12 cellular contexts compared by ENCODE assay signal in the genomic region with DNA sequence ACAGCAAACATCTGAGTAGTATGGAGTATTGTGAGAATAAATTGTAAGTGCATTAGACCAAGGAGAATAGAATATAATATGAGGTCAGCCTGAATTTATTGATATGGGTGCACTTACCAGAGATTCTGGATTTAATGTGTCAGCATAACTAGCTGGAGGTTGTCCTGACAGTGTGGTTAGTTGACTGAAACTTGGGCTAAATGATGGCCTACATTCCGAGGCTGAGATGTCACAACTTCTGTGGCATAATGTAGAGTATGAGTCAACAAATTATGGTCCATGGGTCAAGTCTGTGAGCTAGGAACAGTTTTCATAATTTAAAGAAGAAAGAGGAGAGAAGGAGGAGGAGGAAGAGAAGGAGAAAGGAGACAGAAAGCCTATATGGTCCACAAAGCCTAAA.
A peak's percentile ranks its signal among the peaks of the same experiment; 100 is the strongest.
DNase-seq lines count a peak whose midpoint lies in the region; ATAC-seq and TF ChIP-seq lines count a peak whose summit lies in the region.
"Had no signal": no experiment of that assay in that cellular context is flagged by ENCODE, and none has a peak within 500 bp of the region (broad histone marks: within the 10 kb centered on the region; RNA-seq: fewer than 3 reads in every experiment).

No MANE protein-coding gene starts in this region.

- no CpG with 5 or more reads among the region's 1 CpG for WGBS in trophoblast cell (ENCODE audit: extremely low coverage, insufficient coverage, insufficient read length)
- no CpG with 5 or more reads among the region's 1 CpG for WGBS in H9 (ENCODE audit: extremely low coverage, insufficient read length, low lambda C conversion rate)

- no peak overlapping the region for H2BK120ac ChIP-seq in trophoblast cell (ENCODE audit: insufficient read depth, low read length, poor library complexity)
- H2BK120ac ChIP-seq in H9 (ENCODE audit: low read depth, low read length, poor library complexity, severe bottlenecking), result no peak overlapping the region

- no peak overlapping the region for H4K12ac ChIP-seq in trophoblast cell (ENCODE audit: low read depth, low read length)

- H4K5ac ChIP-seq in H9 (ENCODE audit: insufficient read length, low read depth, low read length), result no peak overlapping the region

- H3K27me3 ChIP-seq in trophoblast cell (ENCODE audit: insufficient read depth, low read length) (no peaks in the 10 kb centered on the region), H9 (ENCODE audit: insufficient read depth, low read length) (no peaks in the 10 kb centered on the region)

- no peak overlapping the region for H2BK20ac ChIP-seq in H9 (ENCODE audit: low read depth, low read length, poor library complexity, severe bottlenecking)

- H3K23ac ChIP-seq in trophoblast cell (ENCODE audit: low read length) (no peak overlapping the region), H9 (ENCODE audit: insufficient read length, low read depth, low read length) (no peak overlapping the region)

- H2BK5ac ChIP-seq in trophoblast cell (ENCODE audit: low read depth, low read length, poor library complexity) (no peak overlapping the region), H9 (ENCODE audit: insufficient read length, low read length) (no peak overlapping the region)

- no peak overlapping the region for H3K4me3 ChIP-seq in epithelial cell of esophagus (ENCODE audit: low read length)
- no peak overlapping the region for H3K4me3 ChIP-seq in trophoblast cell (ENCODE audit: low read depth, low read length)

- H3T11ph ChIP-seq in H9 (ENCODE audit: low read length), result no peak overlapping the region

- H3K4me1 Mint-ChIP-seq in H9, result 0 out of 4 replicates have a peak, but pooled peaks cover 0 to 3% of the 10 kb centered on the region in 2 experiments

- no peak for ATAC-seq in GM18511 (IDR thresholded peaks at IDR 0.05; ENCODE audit: unreplicated experiment)

- H3K27ac ChIP-seq in trophoblast cell (ENCODE audit: low read depth, low read length), result no peak overlapping the region
- no peak overlapping the region for H3K27ac ChIP-seq in H9 (ENCODE audit: insufficient read length, low read depth, low read length)

- no peak overlapping the region for H3K4me2 ChIP-seq in trophoblast cell (ENCODE audit: low read length)
- no peak overlapping the region for H3K4me2 ChIP-seq in H9 (ENCODE audit: insufficient read depth, insufficient read length, low read length)

- H3K56ac ChIP-seq in H9 (ENCODE audit: insufficient read length, low read depth, low read length), result no peak overlapping the region

- no peak overlapping the region for H3K27ac Mint-ChIP-seq in H9
- H3K27ac Mint-ChIP-seq: CD4-positive, alpha-beta T cell had no signal

- H3K9me3 Mint-ChIP-seq in H9, result no peaks in the 10 kb centered on the region
- H3K9me3 Mint-ChIP-seq: CD4-positive, alpha-beta T cell had no signal

- H2AFZ ChIP-seq in trophoblast cell (ENCODE audit: insufficient read depth, low read length, poor library complexity) (no peak overlapping the region), H9 (ENCODE audit: low read length) (no peak overlapping the region)

- no peaks in the 10 kb centered on the region for H3K4me1 ChIP-seq in trophoblast cell (ENCODE audit: control insufficient read depth in 1 of 2, insufficient read depth in 2 of 2, low read length in 2 of 2)
- no peaks in the 10 kb centered on the region for H3K4me1 ChIP-seq in H9 (ENCODE audit: insufficient read depth, low read length)

- no peak overlapping the region for H3K9ac ChIP-seq in trophoblast cell (ENCODE audit: low read length)
- no peak overlapping the region for H3K9ac ChIP-seq in H9 (ENCODE audit: extremely low read depth, insufficient read length, low read length)

- H2BK12ac ChIP-seq in trophoblast cell (ENCODE audit: low read length) (no peak overlapping the region), H9 (ENCODE audit: insufficient read length, low read depth, low read length) (no peak overlapping the region)

- H3K4ac ChIP-seq in trophoblast cell (ENCODE audit: low read depth, low read length) (no peak overlapping the region), H9 (ENCODE audit: low read depth, low read length) (no peak overlapping the region)

- no peaks in the 10 kb centered on the region for H4K20me1 ChIP-seq in H9 (ENCODE audit: control insufficient read depth, insufficient read depth, insufficient read length)

- no peak overlapping the region for H3K14ac ChIP-seq in trophoblast cell (ENCODE audit: low read length)
- no peak overlapping the region for H3K14ac ChIP-seq in H9 (ENCODE audit: insufficient read depth, low read length)

- H2AK5ac ChIP-seq in trophoblast cell (ENCODE audit: low read length), result no peak overlapping the region
- H2AK5ac ChIP-seq in H9 (ENCODE audit: insufficient read length, low read length), result no peak overlapping the region

- H3K36me3 Mint-ChIP-seq in H9 (ENCODE audit: insufficient read depth in 1 of 3, low read depth in 3 of 3), result no peaks in the 10 kb centered on the region

- H3K18ac ChIP-seq in trophoblast cell (ENCODE audit: low read length), result no peak overlapping the region
- no peak overlapping the region for H3K18ac ChIP-seq in H9 (ENCODE audit: insufficient read length, low read depth, low read length)

- no peaks in the 10 kb centered on the region for H3K23me2 ChIP-seq in H9 (ENCODE audit: insufficient read length, low read depth, low read length, poor library complexity, severe bottlenecking)

- DNase-seq in EH (ENCODE audit: low read depth), result peak; percentile 91
- peak; percentile 19 for DNase-seq in NCI-H226
- peak; percentile 73 for DNase-seq in epithelial cell of esophagus (ENCODE audit: low read depth)
- peak; percentile 45 to 68 for DNase-seq in trophoblast cell
- no peak for DNase-seq in H9
- DNase-seq in COLO668 (lab: John Stamatoyannopoulos, UW; ENCODE audit: unreplicated experiment), result no peak
- no peak for DNase-seq in cerebellum (ENCODE audit: low spot score)
- DNase-seq: activated naive CD4-positive, alpha-beta T cell treated with Interleukin-2 at 50 U/mL for 16 hours; CD4-positive, alpha-beta T cell; hippocampal formation; Karpas-422 had no signal

- H3K27me3 Mint-ChIP-seq in H9 (ENCODE audit: low read depth), result peaks cover 2% of the 10 kb centered on the region; the same call in 1 of the 2 replicates
- H3K27me3 Mint-ChIP-seq: CD4-positive, alpha-beta T cell had no signal

- H2BK15ac ChIP-seq in H9 (ENCODE audit: low read depth, low read length), result no peak overlapping the region

- H3K79me2 ChIP-seq in trophoblast cell (ENCODE audit: control insufficient read depth, insufficient read depth, low read length, poor library complexity), result no peaks in the 10 kb centered on the region
- H3K79me2 ChIP-seq in H9 (ENCODE audit: insufficient read depth, low read length), result no peaks in the 10 kb centered on the region

- H4K8ac ChIP-seq in trophoblast cell (ENCODE audit: low read depth, low read length), result no peak overlapping the region
- no peak overlapping the region for H4K8ac ChIP-seq in H9 (replicated peaks; ENCODE audit: insufficient read length, low read depth, low read length)

- H3K79me1 ChIP-seq in trophoblast cell (ENCODE audit: low read length) (no peaks in the 10 kb centered on the region), H9 (ENCODE audit: insufficient read depth, low read depth, low read length, poor library complexity, severe bottlenecking) (no peaks in the 10 kb centered on the region)

- TF ChIP-seq CTCF in epithelial cell of esophagus (IDR thresholded peaks at IDR 0.05; ENCODE audit: insufficient read depth, low read depth, low read length, missing control alignments) (no peak), H9 (conservative IDR thresholded peaks at IDR 0.05) (no peak)

- H3K9me3 ChIP-seq in trophoblast cell (ENCODE audit: insufficient read depth, low read depth, low read length) (no peaks in the 10 kb centered on the region), H9 (ENCODE audit: control insufficient read depth, low read depth, low read length) (no peaks in the 10 kb centered on the region)

- no peaks in the 10 kb centered on the region for H3K36me3 ChIP-seq in trophoblast cell (ENCODE audit: control insufficient read depth in 1 of 2, insufficient read depth in 2 of 2, low read length in 2 of 2)

- H4K91ac ChIP-seq in trophoblast cell (ENCODE audit: low read depth, low read length), result no peak overlapping the region
- H4K91ac ChIP-seq in H9 (ENCODE audit: insufficient read length, low read depth, low read length), result no peak overlapping the region

- no peak overlapping the region for H3K4me3 Mint-ChIP-seq in H9
- H3K4me3 Mint-ChIP-seq: CD4-positive, alpha-beta T cell had no signal

Comparison
In these comparisons a context has a peak if more than half of its experiments do, and no peak if none do; other contexts are left out.
1. DNase-seq: peak in EH (single experiment), NCI-H226 (single experiment), epithelial cell of esophagus (single experiment) and trophoblast cell (2 of 2); none in H9 (single experiment), COLO668 (single experiment) and cerebellum (single experiment).